In the genomic region with DNA sequence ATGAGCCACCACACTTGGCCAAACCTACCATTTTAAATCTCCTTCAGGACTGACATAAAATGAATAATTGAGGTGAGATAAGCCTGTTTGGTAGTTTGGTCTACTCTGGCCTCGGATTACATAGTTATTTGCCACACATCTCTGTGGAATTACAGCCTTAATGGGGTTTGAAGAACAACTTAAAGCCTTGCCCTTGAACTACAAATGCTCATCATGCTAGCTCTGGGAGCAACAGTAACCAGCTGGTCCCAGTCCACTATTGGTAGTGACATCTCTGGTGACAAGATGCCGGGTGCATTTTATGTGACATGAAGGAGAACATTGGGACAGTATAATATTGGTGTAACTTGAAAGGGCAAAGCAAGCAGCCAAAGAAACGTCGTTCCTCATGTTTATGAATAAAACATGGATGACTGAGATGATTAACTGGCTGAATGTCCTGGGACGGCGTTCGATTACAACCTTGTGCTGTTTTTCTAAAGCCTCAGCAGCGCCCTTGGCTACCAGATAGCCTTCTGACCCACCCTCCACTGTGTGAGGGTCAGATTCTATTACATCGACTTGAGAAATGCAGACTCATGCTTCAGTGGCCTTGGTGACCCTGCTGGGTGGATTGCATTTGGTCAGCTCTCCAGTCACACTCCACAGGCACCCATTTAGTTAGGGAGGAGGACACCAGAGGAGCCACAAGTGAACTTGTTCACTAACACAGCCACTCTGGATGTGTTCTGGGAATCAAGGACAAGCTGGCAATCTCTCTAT, we compare ENCODE assay signal across 22 cellular contexts. TPM values are rescaled to one million over a fixed set of nuclear protein-coding genes. Genes with fewer than 3 reads are reported as not detected.
DNase-seq lines count a peak whose midpoint lies in the region; ATAC-seq and TF ChIP-seq lines count a peak whose summit lies in the region.
"Had no signal": no experiment of that assay in that cellular context is flagged by ENCODE, and none has a peak within 500 bp of the region (broad histone marks: within the 10 kb centered on the region; RNA-seq: fewer than 3 reads in every experiment).

No MANE protein-coding gene starts in this region.

- peaks cover 3% of the 10 kb centered on the region for H3K4me1 ChIP-seq in parathyroid adenoma
- H3K4me1 ChIP-seq: esophagus squamous epithelium, vagina had no signal

- ATAC-seq in WTC11: peak; percentile 34; the same call in 1 of the 2 replicates
- no peak for ATAC-seq in GM19397 (IDR thresholded peaks at IDR 0.05; ENCODE audit: unreplicated experiment)
- ATAC-seq in activated CD8-positive, alpha-beta T cell treated with anti-CD3 and anti-CD28 coated beads for 36 hours: no peak
- ATAC-seq: activated CD4-positive, CD25-positive, alpha-beta regulatory T cell treated with anti-CD3 and anti-CD28 coated beads, Interleukin-2, amount 50 U/mL, for 24 hours; Panc1 had no signal

- no peaks in the 10 kb centered on the region for H3K36me3 Mint-ChIP-seq in WTC11
- no peaks in the 10 kb centered on the region for H3K36me3 Mint-ChIP-seq in activated CD8-positive, alpha-beta T cell treated with anti-CD3 and anti-CD28 coated beads for 36 hours (ENCODE audit: low read depth)
- H3K36me3 Mint-ChIP-seq: activated naive CD8-positive, alpha-beta T cell treated with anti-CD3 and anti-CD28 coated beads, Interleukin-2, amount 10 ng/mL, durations not matched to agents 7 days and 5 days had no signal

- no peak overlapping the region for H3K27ac Mint-ChIP-seq in WTC11
- no peak overlapping the region for H3K27ac Mint-ChIP-seq in activated CD8-positive, alpha-beta T cell treated with anti-CD3 and anti-CD28 coated beads for 36 hours
- H3K27ac Mint-ChIP-seq: activated naive CD8-positive, alpha-beta T cell treated with anti-CD3 and anti-CD28 coated beads, Interleukin-2, amount 10 ng/mL, durations not matched to agents 7 days and 5 days had no signal

- H3K4me1 Mint-ChIP-seq in WTC11: no peaks in the 10 kb centered on the region
- no peaks in the 10 kb centered on the region for H3K4me1 Mint-ChIP-seq in activated CD8-positive, alpha-beta T cell treated with anti-CD3 and anti-CD28 coated beads for 36 hours (ENCODE audit: low read depth)
- H3K4me1 Mint-ChIP-seq: activated naive CD8-positive, alpha-beta T cell treated with anti-CD3 and anti-CD28 coated beads, Interleukin-2, amount 10 ng/mL, durations not matched to agents 7 days and 5 days had no signal

- H3K36me3 ChIP-seq in parathyroid adenoma (ENCODE audit: control insufficient read depth, insufficient read depth, low read length): no peaks in the 10 kb centered on the region
- H3K36me3 ChIP-seq: BLaER1, esophagus squamous epithelium, vagina had no signal

- H3K4me2 ChIP-seq in parathyroid adenoma (ENCODE audit: low read length): peak overlapping the region; percentile 32
- H3K4me2 ChIP-seq: BLaER1 had no signal

- no peaks in the 10 kb centered on the region for H3K9me3 ChIP-seq in parathyroid adenoma (ENCODE audit: control insufficient read depth, low read length)
- H3K9me3 ChIP-seq: BLaER1, esophagus squamous epithelium, vagina had no signal

- peak; percentile 20 for DNase-seq in HEK293T (ENCODE audit: extremely low spot score)
- no peak for DNase-seq in WTC11 (ENCODE audit: low spot score)
- peak; percentile 45 for DNase-seq in fibroblast of villous mesenchyme (ENCODE audit: low read depth)
- DNase-seq in H4 (ENCODE audit: low spot score): no peak
- no peak for DNase-seq in amniotic stem cell (lab: John Stamatoyannopoulos, UW)
- DNase-seq in activated CD8-positive, alpha-beta T cell treated with anti-CD3 and anti-CD28 coated beads for 36 hours: no peak
- DNase-seq: activated naive CD8-positive, alpha-beta T cell treated with anti-CD3 and anti-CD28 coated beads, Interleukin-2, amount 10 ng/mL, durations not matched to agents 7 days and 5 days; activated T-cell treated with anti-CD3 and anti-CD28 coated beads for 4 hours; DND-41; esophagus squamous epithelium; KG1; NCI-H1436 treated with DMSO at 0.1 percent for 48 hours; NCI-H510A treated with DMSO at 0.1 percent for 48 hours; retina; stimulated activated naive CD4-positive, alpha-beta T cell had no signal

- H3K27me3 ChIP-seq in parathyroid adenoma (ENCODE audit: control insufficient read depth, insufficient read depth, low read length): no peaks in the 10 kb centered on the region
- H3K27me3 ChIP-seq: BLaER1, vagina had no signal

- H3K79me2 ChIP-seq in parathyroid adenoma: no peaks in the 10 kb centered on the region

- H3K27ac ChIP-seq in parathyroid adenoma: no peak overlapping the region
- H3K27ac ChIP-seq: BLaER1, esophagus squamous epithelium, vagina had no signal

- no peaks in the 10 kb centered on the region for H3K27me3 Mint-ChIP-seq in WTC11 (ENCODE audit: low read depth)
- peaks cover 10% of the 10 kb centered on the region for H3K27me3 Mint-ChIP-seq in activated CD8-positive, alpha-beta T cell treated with anti-CD3 and anti-CD28 coated beads for 36 hours

- no peaks in the 10 kb centered on the region for H3K9me3 Mint-ChIP-seq in WTC11
- H3K9me3 Mint-ChIP-seq in activated CD8-positive, alpha-beta T cell treated with anti-CD3 and anti-CD28 coated beads for 36 hours: no peaks in the 10 kb centered on the region
- H3K9me3 Mint-ChIP-seq: activated naive CD8-positive, alpha-beta T cell treated with anti-CD3 and anti-CD28 coated beads, Interleukin-2, amount 10 ng/mL, durations not matched to agents 7 days and 5 days had no signal

- CTCF ChIA-PET in HEK293T (lab: Yijun Ruan, JAX): interaction anchor here (1.0 kb wide), 1 partner anchor 14 kb away, joined by 3 read pairs; no protein-coding TSS in a partner anchor
- CTCF ChIA-PET in WTC11 (lab: Charles Lee): no interaction called here
- CTCF ChIA-PET in activated CD8-positive, alpha-beta T cell treated with anti-CD3 and anti-CD28 coated beads for 36 hours (lab: Charles Lee): interaction anchor here (0.6 to 1.4 kb wide), 2 partner anchors 17 to 626 kb away, joined by 3 to 6 read pairs; no protein-coding TSS in a partner anchor

- no peak overlapping the region for H3K4me3 Mint-ChIP-seq in WTC11
- no peak overlapping the region for H3K4me3 Mint-ChIP-seq in activated CD8-positive, alpha-beta T cell treated with anti-CD3 and anti-CD28 coated beads for 36 hours
- H3K4me3 Mint-ChIP-seq: activated naive CD8-positive, alpha-beta T cell treated with anti-CD3 and anti-CD28 coated beads, Interleukin-2, amount 10 ng/mL, durations not matched to agents 7 days and 5 days had no signal

- H3K4me3 ChIP-seq in fibroblast of villous mesenchyme (ENCODE audit: low read depth, low read length) (no peak overlapping the region), parathyroid adenoma (ENCODE audit: low read depth, low read length) (no peak overlapping the region)
- H3K4me3 ChIP-seq: BLaER1, esophagus squamous epithelium, vagina had no signal

- TF ChIP-seq CTCF in WTC11 (IDR thresholded peaks at IDR 0.05): no peak
- TF ChIP-seq CTCF in fibroblast of villous mesenchyme (IDR thresholded peaks at IDR 0.05; ENCODE audit: insufficient read depth, low read depth, low read length): no peak
- no peak for TF ChIP-seq CTCF in parathyroid adenoma (IDR thresholded peaks at IDR 0.05)
- no peak for TF ChIP-seq CTCF in activated CD8-positive, alpha-beta T cell treated with anti-CD3 and anti-CD28 coated beads for 36 hours (IDR thresholded peaks at IDR 0.05)

- POLR2A ChIA-PET in HEK293T (lab: Yijun Ruan, JAX): no interaction called here
- POLR2A ChIA-PET in WTC11 (lab: Charles Lee): no interaction called here
- POLR2A ChIA-PET in activated CD8-positive, alpha-beta T cell treated with anti-CD3 and anti-CD28 coated beads for 36 hours (lab: Charles Lee): no interaction called here

- H3K9ac ChIP-seq in parathyroid adenoma: no peak overlapping the region
- H3K9ac ChIP-seq: BLaER1 had no signal

- H2AFZ ChIP-seq in parathyroid adenoma: peak overlapping the region; percentile 73

- intact Hi-C loops in activated CD8-positive, alpha-beta T cell treated with anti-CD3 and anti-CD28 coated beads for 36 hours (cut with micrococcal nuclease): no loop called here

TF ChIP-seq in HEK293T, 16 proteins besides CTCF, POLR2A, EP300 and RAD21:
- TF ChIP-seq FOXK2 (IDR thresholded peaks at IDR 0.05): no peak
- TF ChIP-seq, protein P1, sequence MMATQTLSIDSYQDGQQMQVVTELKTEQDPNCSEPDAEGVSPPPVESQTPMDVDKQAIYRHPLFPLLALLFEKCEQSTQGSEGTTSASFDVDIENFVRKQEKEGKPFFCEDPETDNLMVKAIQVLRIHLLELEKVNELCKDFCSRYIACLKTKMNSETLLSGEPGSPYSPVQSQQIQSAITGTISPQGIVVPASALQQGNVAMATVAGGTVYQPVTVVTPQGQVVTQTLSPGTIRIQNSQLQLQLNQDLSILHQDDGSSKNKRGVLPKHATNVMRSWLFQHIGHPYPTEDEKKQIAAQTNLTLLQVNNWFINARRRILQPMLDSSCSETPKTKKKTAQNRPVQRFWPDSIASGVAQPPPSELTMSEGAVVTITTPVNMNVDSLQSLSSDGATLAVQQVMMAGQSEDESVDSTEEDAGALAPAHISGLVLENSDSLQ (IDR thresholded peaks at IDR 0.05): peak; percentile 50; the same call in 1 of the 2 replicates

TF ChIP-seq in WTC11, 78 proteins besides CTCF, POLR2A, EP300 and RAD21 (continues in another document):
- TF ChIP-seq PRRX2 (CRISPR knock-in tag; IDR thresholded peaks at IDR 0.05): no peak
- TF ChIP-seq, protein P2, sequence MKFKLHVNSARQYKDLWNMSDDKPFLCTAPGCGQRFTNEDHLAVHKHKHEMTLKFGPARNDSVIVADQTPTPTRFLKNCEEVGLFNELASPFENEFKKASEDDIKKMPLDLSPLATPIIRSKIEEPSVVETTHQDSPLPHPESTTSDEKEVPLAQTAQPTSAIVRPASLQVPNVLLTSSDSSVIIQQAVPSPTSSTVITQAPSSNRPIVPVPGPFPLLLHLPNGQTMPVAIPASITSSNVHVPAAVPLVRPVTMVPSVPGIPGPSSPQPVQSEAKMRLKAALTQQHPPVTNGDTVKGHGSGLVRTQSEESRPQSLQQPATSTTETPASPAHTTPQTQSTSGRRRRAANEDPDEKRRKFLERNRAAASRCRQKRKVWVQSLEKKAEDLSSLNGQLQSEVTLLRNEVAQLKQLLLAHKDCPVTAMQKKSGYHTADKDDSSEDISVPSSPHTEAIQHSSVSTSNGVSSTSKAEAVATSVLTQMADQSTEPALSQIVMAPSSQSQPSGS (CRISPR knock-in tag; IDR thresholded peaks at IDR 0.05; ENCODE audit: borderline replicate concordance, low read depth): no peak

RNA-seq across cellular contexts. Expression of a gene that starts 41.5 kb away (rescaled TPM):
- total RNA-seq in WTC11 (2021) (not detected in 3 replicates), fibroblast of villous mesenchyme (under 0.01 TPM in 1 of 2 replicates, not detected in the other)
- total RNA-seq in H4 (2014; rRNA removed; shearing (Covaris generic)): not detected in 2 replicates
- total RNA-seq in activated CD8-positive, alpha-beta T cell treated with anti-CD3 and anti-CD28 coated beads for 36 hours: not detected
- total RNA-seq: activated naive CD8-positive, alpha-beta T cell treated with anti-CD3 and anti-CD28 coated beads, Interleukin-2, amount 10 ng/mL, durations not matched to agents 7 days and 5 days; esophagus squamous epithelium; vagina had no signal

RNA-seq across cellular contexts. Expression of a gene that starts 46.9 kb away (rescaled TPM):
- total RNA-seq in WTC11 (2021) (not detected in 3 replicates), fibroblast of villous mesenchyme (not detected in 2 replicates)
- total RNA-seq in H4 (2014; rRNA removed; shearing (Covaris generic)): not detected in 2 replicates
- not detected for total RNA-seq in activated CD8-positive, alpha-beta T cell treated with anti-CD3 and anti-CD28 coated beads for 36 hours
- total RNA-seq: activated naive CD8-positive, alpha-beta T cell treated with anti-CD3 and anti-CD28 coated beads, Interleukin-2, amount 10 ng/mL, durations not matched to agents 7 days and 5 days; esophagus squamous epithelium; mucosa of gallbladder; vagina had no signal

Comparison
In these comparisons a context has a peak if more than half of its experiments do, and no peak if none do; other contexts are left out.
1. DNase-seq: peak in HEK293T (single experiment) and fibroblast of villous mesenchyme (single experiment); none in WTC11 (single experiment), H4 (single experiment), amniotic stem cell (single experiment) and activated CD8-positive, alpha-beta T cell treated with anti-CD3 and anti-CD28 coated beads for 36 hours (single experiment).